In the genomic region with DNA sequence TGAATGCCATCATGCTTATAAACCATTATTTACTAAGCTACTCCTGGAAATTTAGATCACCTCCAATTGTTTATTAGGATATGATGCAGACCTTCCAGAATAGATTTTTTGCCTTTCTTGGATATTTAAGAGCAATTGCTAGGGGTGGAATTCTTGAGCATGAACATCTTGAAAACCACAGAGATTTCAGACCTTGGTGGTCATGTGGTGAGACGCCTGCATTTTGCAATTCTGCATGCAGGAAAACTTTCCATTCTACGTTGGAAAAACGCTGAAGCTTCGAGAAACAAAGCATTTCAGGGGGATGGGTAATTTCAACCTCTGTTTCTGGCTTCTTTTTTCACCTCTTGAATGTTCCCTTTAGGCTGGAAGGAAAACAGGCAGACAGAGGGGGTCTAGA, we compare ENCODE assay signal across 20 cellular contexts.
DNase-seq lines count a peak whose midpoint lies in the region; TF ChIP-seq lines count a peak whose summit lies in the region.
"Had no signal": no experiment of that assay in that cellular context is flagged by ENCODE, and none has a peak within 500 bp of the region (broad histone marks: within the 10 kb centered on the region; RNA-seq: fewer than 3 reads in every experiment).

No MANE protein-coding gene starts in this region.

- TF ChIP-seq CTCF in AG10803 (conservative IDR thresholded peaks at IDR 0.05; ENCODE audit: low read length) (no peak), fibroblast of lung (conservative IDR thresholded peaks at IDR 0.05 in 1 of 2, IDR thresholded peaks at IDR 0.05 in 1 of 2; ENCODE audit: low read depth in 1 of 2, low read length in 2 of 2) (no peak), neural progenitor cell (IDR thresholded peaks at IDR 0.05) (no peak), GM10248 (IDR thresholded peaks at IDR 0.05; ENCODE audit: control extremely low read depth, extremely low read depth, low read depth, missing control alignments) (no peak)

- H4K20me1 ChIP-seq in fibroblast of lung (ENCODE audit: control insufficient read depth, extremely low read depth, insufficient read depth, low read length) (no peaks in the 10 kb centered on the region), neural progenitor cell (ENCODE audit: low read depth) (no peaks in the 10 kb centered on the region)

- H3K36me3 ChIP-seq in SK-N-MC (ENCODE audit: insufficient read depth, low read length) (no peaks in the 10 kb centered on the region), fibroblast of lung (ENCODE audit: control insufficient read depth, insufficient read depth, low read length) (no peaks in the 10 kb centered on the region), neural progenitor cell (no peaks in the 10 kb centered on the region)

- peaks cover 35% of the 10 kb centered on the region for H3K4me1 Mint-ChIP-seq in neural progenitor cell
- H3K4me1 Mint-ChIP-seq: naive thymus-derived CD8-positive, alpha-beta T cell had no signal

- in situ Hi-C loops in ACHN (cut with HindIII; ENCODE audit: low pct_ligation_motif_present, low pct_unique_long_range_greater_than_20kb, low sequenced_read_pairs): no loop called here

- peak overlapping the region; percentile 13; the same call in 1 of the 2 replicates for H3K4me3 ChIP-seq in AG10803 (ENCODE audit: low read length)
- H3K4me3 ChIP-seq in SK-N-MC: peak overlapping the region; percentile 17; the same call in 1 of the 2 replicates
- H3K4me3 ChIP-seq in fibroblast of lung (replicated peaks in 1 of 4; ENCODE audit: control extremely low read depth in 1 of 4, insufficient read depth in 1 of 4, low read depth in 3 of 4, low read length in 4 of 4): no peak overlapping the region
- no peak overlapping the region for H3K4me3 ChIP-seq in neural progenitor cell
- H3K4me3 ChIP-seq: esophagus squamous epithelium had no signal

- H3K9me3 Mint-ChIP-seq in neural progenitor cell: peaks cover 12% of the 10 kb centered on the region

- H3K4me2 ChIP-seq in fibroblast of lung (ENCODE audit: extremely low read depth, insufficient read depth, low read length): no peak overlapping the region
- H3K4me2 ChIP-seq in neural progenitor cell: peak overlapping the region; percentile 23
- H3K4me2 ChIP-seq: KMS-11 had no signal

- H3K79me2 ChIP-seq in fibroblast of lung (ENCODE audit: control insufficient read depth, insufficient read depth, low read length) (no peaks in the 10 kb centered on the region), neural progenitor cell (ENCODE audit: low read depth) (no peaks in the 10 kb centered on the region)

- H2AFZ ChIP-seq in fibroblast of lung (ENCODE audit: low read length) (no peak overlapping the region), neural progenitor cell (replicated peaks) (peak overlapping the region; percentile 30)

- H3K9ac ChIP-seq in SK-N-MC (ENCODE audit: insufficient read length) (no peak overlapping the region), fibroblast of lung (ENCODE audit: insufficient read depth, low read length) (no peak overlapping the region), neural progenitor cell (no peak overlapping the region)
- H3K9ac ChIP-seq: KMS-11 had no signal

- no peaks in the 10 kb centered on the region for H3K27me3 ChIP-seq in fibroblast of lung (ENCODE audit: control insufficient read depth, insufficient read depth, low read length)
- H3K27me3 ChIP-seq in neural progenitor cell: no peaks in the 10 kb centered on the region
- H3K27me3 ChIP-seq: esophagus squamous epithelium had no signal

- peak overlapping the region; percentile 10 for H3K4me3 Mint-ChIP-seq in neural progenitor cell
- H3K4me3 Mint-ChIP-seq: effector memory CD8-positive, alpha-beta T cell had no signal

- H3K27ac Mint-ChIP-seq in neural progenitor cell: peak overlapping the region; percentile 91
- H3K27ac Mint-ChIP-seq: activated T-helper 2 cell treated with anti-CD3 and anti-CD28 coated beads, Interferon-gamma antibody, Interleukin-2, Interleukin-4, amounts not matched to agents 10 μg/mL and 5 μg/mL and 100 μg/mL, durations not matched to agents 14 hours and 24 hours and 36 hours had no signal

- H3K27ac ChIP-seq in SK-N-MC (peak overlapping the region; percentile 37; the same call in 1 of the 2 replicates), fibroblast of lung (ENCODE audit: insufficient read depth, low read length) (no peak overlapping the region), neural progenitor cell (no peak overlapping the region)
- H3K27ac ChIP-seq: esophagus squamous epithelium, KMS-11 had no signal

- CTCF ChIA-PET in GM10248 (lab: Yijun Ruan, JAX): interaction anchor here (1.0 kb wide), 1 partner anchor 10 kb away, joined by 3 read pairs; no protein-coding TSS in a partner anchor

- peaks cover 19% of the 10 kb centered on the region for H3F3A ChIP-seq in neural progenitor cell (ENCODE audit: low read depth)

- no peaks in the 10 kb centered on the region for H3K27me3 Mint-ChIP-seq in neural progenitor cell (ENCODE audit: insufficient read depth, low read depth)
- H3K27me3 Mint-ChIP-seq: effector memory CD8-positive, alpha-beta T cell; naive thymus-derived CD8-positive, alpha-beta T cell had no signal

- H3K36me3 Mint-ChIP-seq in neural progenitor cell: peaks cover 4% of the 10 kb centered on the region

- no peaks in the 10 kb centered on the region for H3K9me3 ChIP-seq in SK-N-MC (ENCODE audit: low read depth, low read length)
- no peaks in the 10 kb centered on the region for H3K9me3 ChIP-seq in fibroblast of lung (ENCODE audit: control insufficient read depth, insufficient read depth, low read depth, low read length)
- no peaks in the 10 kb centered on the region for H3K9me3 ChIP-seq in neural progenitor cell (ENCODE audit: low read depth)
- H3K9me3 ChIP-seq: esophagus squamous epithelium had no signal

- POLR2A ChIA-PET in GM10248 (lab: Yijun Ruan, JAX): no interaction called here

- no peaks in the 10 kb centered on the region for H3K4me1 ChIP-seq in fibroblast of lung (ENCODE audit: control insufficient read depth, extremely low read depth, insufficient read depth, low read length)
- H3K4me1 ChIP-seq in neural progenitor cell: peaks cover 25% of the 10 kb centered on the region
- H3K4me1 ChIP-seq: esophagus squamous epithelium had no signal

- DNase-seq in AG10803 (ENCODE audit: low read depth): peak; percentile 88
- no peak for DNase-seq in SK-N-MC (ENCODE audit: low read depth, low spot score)
- DNase-seq in fibroblast of lung (ENCODE audit: low read depth in 2 of 2): peak; percentile 51 to 93
- DNase-seq in neural progenitor cell (ENCODE audit: low spot score): no peak
- no peak for DNase-seq in GM10248 (ENCODE audit: extremely low spot score)
- DNase-seq in activated T-cell treated with anti-CD3 and anti-CD28 coated beads, Interleukin-2, amount 50 U/mL, for 48 hours: no peak
- no peak for DNase-seq in 8988T
- no peak for DNase-seq in ACHN
- DNase-seq: activated CD4-positive, alpha-beta T cell treated with anti-CD3 and anti-CD28 coated beads for 1 hour; AML-193; cerebellar nuclear complex; effector memory CD8-positive, alpha-beta T cell; esophagus squamous epithelium; hippocampal formation; naive thymus-derived CD8-positive, alpha-beta T cell; NCI-H1048; NCI-H2107; NCI-H524 treated with DMSO at 0.1 percent for 48 hours had no signal

Comparison
In these comparisons a context has a peak if more than half of its experiments do, and no peak if none do; other contexts are left out.
1. DNase-seq: peak in AG10803 (single experiment) and fibroblast of lung (2 of 2); none in SK-N-MC (single experiment), neural progenitor cell (single experiment), GM10248 (single experiment), activated T-cell treated with anti-CD3 and anti-CD28 coated beads, Interleukin-2, amount 50 U/mL, for 48 hours (0 of 2), 8988T (single experiment) and ACHN (single experiment).
2. H3K4me3 ChIP-seq: peak in AG10803 (single experiment) and SK-N-MC (single experiment); none in fibroblast of lung (0 of 4) and neural progenitor cell (single experiment).